ENCODE assay signal across 8 cellular contexts in genomic region chr19:289651-290538, GRCh38. TPM values are rescaled to one million over a fixed set of nuclear protein-coding genes. Genes with fewer than 3 reads are reported as not detected.
DNase-seq lines count a peak whose midpoint lies in the region; ATAC-seq and TF ChIP-seq lines count a peak whose summit lies in the region.

No MANE protein-coding gene starts in this region.

- H3K9me3 Mint-ChIP-seq in T-cell (no peaks in the 10 kb centered on the region), mesothelial cell of epicardium (no peaks in the 10 kb centered on the region)
- H3K9me3 Mint-ChIP-seq in stimulated activated memory B cell treated with anti-CD40 and anti-IgM and Interleukin-4, amounts not matched to agents 10 μg/mL and 1 μg/mL and 100 μg/mL, for 72 hours, result no peaks in the 10 kb centered on the region

- peak overlapping the region; percentile 70 to 84 for H3K9ac ChIP-seq in colonic mucosa (ENCODE audit: low read depth in 2 of 2, low read length in 2 of 2)

- no peak overlapping the region for H3K27ac ChIP-seq in left ventricle myocardium inferior (replicated peaks)
- H3K27ac ChIP-seq in colonic mucosa, result peak overlapping the region; percentile 89
- no peak overlapping the region for H3K27ac ChIP-seq in ascending aorta

- H3K36me3 Mint-ChIP-seq in T-cell (no peaks in the 10 kb centered on the region), mesothelial cell of epicardium (no peaks in the 10 kb centered on the region)
- H3K36me3 Mint-ChIP-seq in stimulated activated memory B cell treated with anti-CD40 and anti-IgM and Interleukin-4, amounts not matched to agents 10 μg/mL and 1 μg/mL and 100 μg/mL, for 72 hours, result no peaks in the 10 kb centered on the region

- peak overlapping the region; percentile 58 for H3K4me3 ChIP-seq in left ventricle myocardium inferior
- H3K4me3 ChIP-seq in colonic mucosa, result peak overlapping the region; percentile 44
- H3K4me3 ChIP-seq in ascending aorta, result peak overlapping the region in 1 of 2 donors; percentile 40

- H3K27ac Mint-ChIP-seq in T-cell (peak overlapping the region; percentile 34 to 71), mesothelial cell of epicardium (no peak overlapping the region)
- H3K27ac Mint-ChIP-seq in stimulated activated memory B cell treated with anti-CD40 and anti-IgM and Interleukin-4, amounts not matched to agents 10 μg/mL and 1 μg/mL and 100 μg/mL, for 72 hours, result no peak overlapping the region

- H3K4me3 Mint-ChIP-seq in T-cell, result peak overlapping the region; percentile 53 to 63 (median 60)
- H3K4me3 Mint-ChIP-seq in mesothelial cell of epicardium, result peak overlapping the region; percentile 51
- H3K4me3 Mint-ChIP-seq in stimulated activated memory B cell treated with anti-CD40 and anti-IgM and Interleukin-4, amounts not matched to agents 10 μg/mL and 1 μg/mL and 100 μg/mL, for 72 hours, result no peak overlapping the region

- ATAC-seq in Right ventricle myocardium inferior, result no peak
- peak; percentile 50 to 73 (median 68) for ATAC-seq in T-cell (replicated peaks in 1 of 4)
- ATAC-seq in HG02759 (IDR thresholded peaks at IDR 0.05; ENCODE audit: unreplicated experiment), result no peak
- ATAC-seq in stimulated activated memory B cell treated with anti-CD40 and anti-IgM and Interleukin-4, amounts not matched to agents 10 μg/mL and 1 μg/mL and 100 μg/mL, for 72 hours, result no peak

- TF ChIP-seq CTCF in left ventricle myocardium inferior (IDR thresholded peaks at IDR 0.05; ENCODE audit: borderline replicate concordance) (no peak), colonic mucosa (IDR thresholded peaks at IDR 0.05) (no peak), mesothelial cell of epicardium (IDR thresholded peaks at IDR 0.05; ENCODE audit: unreplicated experiment) (no peak), ascending aorta (IDR thresholded peaks at IDR 0.05) (no peak)

- no peaks in the 10 kb centered on the region for H3K36me3 ChIP-seq in left ventricle myocardium inferior
- H3K36me3 ChIP-seq in colonic mucosa, result no peaks in the 10 kb centered on the region
- H3K36me3 ChIP-seq in ascending aorta, result no peaks in the 10 kb centered on the region

- CTCF ChIA-PET in T-cell (lab: Charles Lee), result no interaction called here

- DNase-seq in left ventricle myocardium inferior (no peak), Right ventricle myocardium inferior (ENCODE audit: missing footprints) (no peak), T-cell (peak in 19 of 34 experiments; percentile 11 to 70 (median 30)), colonic mucosa (peak; percentile 74), mesothelial cell of epicardium (ENCODE audit: low spot score in 2 of 2, unreplicated experiment in 2 of 2) (no peak), ascending aorta (ENCODE audit: low spot score in 2 of 2) (no peak)

- H3K9me3 ChIP-seq in left ventricle myocardium inferior (replicated peaks) (no peaks in the 10 kb centered on the region), colonic mucosa (no peaks in the 10 kb centered on the region), ascending aorta (no peaks in the 10 kb centered on the region)

- POLR2A ChIA-PET in T-cell (lab: Charles Lee), result no interaction called here

- intact Hi-C loops in left ventricle myocardium inferior (cut with micrococcal nuclease), result no loop called here
- intact Hi-C loops in Right ventricle myocardium inferior (cut with DNase I), result no loop called here
- intact Hi-C loops in colonic mucosa (cut with DNase I), result no loop called here
- intact Hi-C loops in ascending aorta (cut with DNase I), result no loop called here

- H3K27me3 ChIP-seq in left ventricle myocardium inferior (ENCODE audit: low read depth) (peaks cover 69% of the 10 kb centered on the region), colonic mucosa (peaks cover 14% of the 10 kb centered on the region), ascending aorta (peaks cover 22% of the 10 kb centered on the region)

- H3K4me1 ChIP-seq in left ventricle myocardium inferior, result peaks cover 28% of the 10 kb centered on the region
- H3K4me1 ChIP-seq in colonic mucosa, result no peaks in the 10 kb centered on the region
- H3K4me1 ChIP-seq in ascending aorta, result peaks cover 0 to 4% of the 10 kb centered on the region in 2 donors

- H3K4me1 Mint-ChIP-seq in T-cell, result peaks cover 12 to 27% (median 17%) of the 10 kb centered on the region in 3 donors
- peaks cover 11% of the 10 kb centered on the region for H3K4me1 Mint-ChIP-seq in mesothelial cell of epicardium
- peaks cover 13% of the 10 kb centered on the region for H3K4me1 Mint-ChIP-seq in stimulated activated memory B cell treated with anti-CD40 and anti-IgM and Interleukin-4, amounts not matched to agents 10 μg/mL and 1 μg/mL and 100 μg/mL, for 72 hours

- peaks cover 36 to 59% of the 10 kb centered on the region in 2 donors for H3K27me3 Mint-ChIP-seq in T-cell
- peaks cover 61% of the 10 kb centered on the region for H3K27me3 Mint-ChIP-seq in mesothelial cell of epicardium (ENCODE audit: low read depth)
- peaks cover 67% of the 10 kb centered on the region for H3K27me3 Mint-ChIP-seq in stimulated activated memory B cell treated with anti-CD40 and anti-IgM and Interleukin-4, amounts not matched to agents 10 μg/mL and 1 μg/mL and 100 μg/mL, for 72 hours

RNA-seq across cellular contexts. Expression of gene PLPP2, which starts 1.3 kb away (rescaled TPM):
- total RNA-seq in left ventricle myocardium inferior, result not detected
- total RNA-seq in Right ventricle myocardium inferior, result 0.76 TPM
- total RNA-seq in T-cell, result 1 to 10 TPM in 3 of 5 donors, under 1 TPM in 2; 0.23 to 2.3 (median 1.1) TPM
- total RNA-seq in colonic mucosa, result 10 to 100 TPM; 83.4 to 88.6 TPM
- 8.0 to 8.8 TPM (median 8.4 TPM) in 3 replicates for total RNA-seq in mesothelial cell of epicardium
- 55.3 TPM for total RNA-seq in ascending aorta

RNA-seq across cellular contexts. Expression of gene MIER2, which starts 54.7 kb away (rescaled TPM):
- 15.9 TPM for total RNA-seq in left ventricle myocardium inferior
- 16.3 TPM for total RNA-seq in Right ventricle myocardium inferior
- total RNA-seq in T-cell, result 10 to 100 TPM; 13.1 to 23.2 (median 18.0) TPM
- total RNA-seq in colonic mucosa, result 10 to 100 TPM; 17.3 to 19.1 TPM
- 47.1 to 50.5 TPM (median 47.6 TPM) in 3 replicates for total RNA-seq in mesothelial cell of epicardium
- total RNA-seq in ascending aorta, result 128 TPM

Comparison
In these comparisons a context has a peak if more than half of its experiments do, and no peak if none do; other contexts are left out.
1. DNase-seq: peak in T-cell (19 of 34) and colonic mucosa (single experiment); none in left ventricle myocardium inferior (single experiment), Right ventricle myocardium inferior (single experiment), mesothelial cell of epicardium (0 of 2) and ascending aorta (0 of 2).
2. ATAC-seq: peak in T-cell (4 of 4); none in Right ventricle myocardium inferior (single experiment), HG02759 (single experiment) and stimulated activated memory B cell treated with anti-CD40 and anti-IgM and Interleukin-4, amounts not matched to agents 10 μg/mL and 1 μg/mL and 100 μg/mL, for 72 hours (single experiment).
3. H3K27ac Mint-ChIP-seq: peak in T-cell (2 of 2); none in mesothelial cell of epicardium (single experiment) and stimulated activated memory B cell treated with anti-CD40 and anti-IgM and Interleukin-4, amounts not matched to agents 10 μg/mL and 1 μg/mL and 100 μg/mL, for 72 hours (single experiment).